In the genomic region with DNA sequence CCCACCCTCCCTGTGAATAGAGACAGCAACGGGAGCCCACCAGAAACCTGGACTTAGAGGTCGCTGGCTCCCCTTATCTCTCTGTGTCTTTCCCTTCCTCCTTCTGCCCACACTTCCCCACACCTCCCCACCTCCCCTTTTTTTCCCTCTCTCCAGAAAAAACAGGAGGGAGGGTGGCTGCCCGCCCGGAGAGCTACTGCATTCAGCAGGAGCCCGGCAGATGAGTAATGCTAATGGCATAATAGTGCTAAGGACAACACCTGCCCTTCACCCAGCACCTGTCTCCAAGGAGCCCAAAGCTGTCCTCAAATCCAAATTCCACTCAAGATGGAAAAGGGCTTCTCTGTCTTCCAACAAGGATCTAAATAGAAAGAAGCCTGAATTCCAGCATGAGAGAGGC, we compare ENCODE assay signal across 1 cellular context.
TF ChIP-seq lines count a peak whose summit lies in the region.

No MANE protein-coding gene starts in this region.

TF ChIP-seq in H1, 55 proteins besides CTCF, POLR2A, EP300 and RAD21:
- TF ChIP-seq PHF8 (conservative IDR thresholded peaks at IDR 0.05; ENCODE audit: low read depth, low read length): no peak
- no peak for TF ChIP-seq POLR2AphosphoS5 (IDR thresholded peaks at IDR 0.05; ENCODE audit: low read depth, low read length)
- TF ChIP-seq JUND (IDR thresholded peaks at IDR 0.05; ENCODE audit: low read length): no peak
- TF ChIP-seq NANOG (IDR thresholded peaks at IDR 0.05; ENCODE audit: insufficient read depth, low read depth, low read length, poor library complexity, severe bottlenecking): no peak
- TF ChIP-seq CHD2 (IDR thresholded peaks at IDR 0.05; ENCODE audit: low read length): no peak
- 0 out of 2 replicates have a peak, but pooled peaks have one; percentile 22 for TF ChIP-seq KDM1A (IDR thresholded peaks at IDR 0.05; ENCODE audit: borderline replicate concordance, low read length)
- no peak for TF ChIP-seq TCF12 (IDR thresholded peaks at IDR 0.05; ENCODE audit: low read depth, low read length)
